Comparison of ENCODE assay signal across 8 cellular contexts in genomic region chr6:26194774-26195375, GRCh38.
DNase-seq lines count a peak whose midpoint lies in the region; ATAC-seq and TF ChIP-seq lines count a peak whose summit lies in the region.

No MANE protein-coding gene starts in this region.

- in situ Hi-C loops in GM13976 (cut with MboI; ENCODE audit: low sequenced_read_pairs, unreplicated experiment) = loop anchor here (10.0 kb wide), 1 partner anchor 140 kb away; a partner anchor contains a TSS

- H3K9me3 ChIP-seq in iPS-20b (ENCODE audit: insufficient read depth, low read depth, low read length) = no peaks in the 10 kb centered on the region
- no peaks in the 10 kb centered on the region for H3K9me3 ChIP-seq in stomach smooth muscle (ENCODE audit: control insufficient read depth in 2 of 2, low read length in 2 of 2)

- H3K27me3 ChIP-seq in iPS-20b (ENCODE audit: insufficient read depth, low read length) = no peaks in the 10 kb centered on the region
- H3K27me3 ChIP-seq in stomach smooth muscle (ENCODE audit: control insufficient read depth in 1 of 2, insufficient read depth in 2 of 2, low read length in 2 of 2) = peaks cover 0 to 7% of the 10 kb centered on the region in 2 donors

- peak overlapping the region; percentile 99 for H3K27ac Mint-ChIP-seq in activated naive CD4-positive, alpha-beta T cell treated with anti-CD3 and anti-CD28 coated beads, Interleukin-2, amount 50 U/mL, for 72 hours

- peak overlapping the region; percentile 100 for H3K9ac ChIP-seq in iPS-20b (ENCODE audit: low read depth, low read length)
- H3K9ac ChIP-seq in stomach smooth muscle (ENCODE audit: low read length in 2 of 2) = peak overlapping the region; percentile 77 to 81

- H3K4me1 ChIP-seq in iPS-20b (ENCODE audit: insufficient read depth, low read length) = no peaks in the 10 kb centered on the region
- H3K4me1 ChIP-seq in stomach smooth muscle (ENCODE audit: control insufficient read depth, insufficient read depth, low read length) = peaks cover 19% of the 10 kb centered on the region

- no peak for TF ChIP-seq CTCF in GM13976 (IDR thresholded peaks at IDR 0.05; ENCODE audit: borderline replicate concordance, control extremely low read depth, extremely low read depth, insufficient read depth, missing control alignments)

- no peak for ATAC-seq in activated naive CD4-positive, alpha-beta T cell treated with anti-CD3 and anti-CD28 coated beads, Interleukin-2, amount 50 U/mL, for 72 hours

- no peak overlapping the region for H3K27ac ChIP-seq in iPS-20b (ENCODE audit: low read length)
- peak overlapping the region; percentile 71 for H3K27ac ChIP-seq in stomach smooth muscle (ENCODE audit: low read length)

- H3K36me3 ChIP-seq in iPS-20b (ENCODE audit: insufficient read depth, low read depth, low read length) (peaks cover 4% of the 10 kb centered on the region; the same call in 1 of the 2 replicates), stomach smooth muscle (ENCODE audit: control insufficient read depth in 2 of 2, insufficient read depth in 2 of 2, low read length in 2 of 2) (no peaks in the 10 kb centered on the region)

- peak overlapping the region; percentile 95 for H3K4me3 ChIP-seq in iPS-20b (ENCODE audit: low read length)
- peak overlapping the region; percentile 83 to 84 for H3K4me3 ChIP-seq in stomach smooth muscle (ENCODE audit: low read length in 2 of 2)

- DNase-seq in NCI-H146 treated with DMSO at 0.1 percent for 48 hours (lab: John Stamatoyannopoulos, UW; ENCODE audit: unreplicated experiment) = peak; percentile 55
- no peak for DNase-seq in NCI-H146 (lab: John Stamatoyannopoulos, UW)
- DNase-seq in activated naive CD4-positive, alpha-beta T cell treated with anti-CD3 and anti-CD28 coated beads, Interleukin-2, amount 50 U/mL, for 72 hours (ENCODE audit: low spot score in 2 of 2) = no peak
- DNase-seq in EL = no peak
- no peak for DNase-seq in LoVo (ENCODE audit: low spot score)
- no peak for DNase-seq in GM13976 (ENCODE audit: low spot score)

- H3K36me3 Mint-ChIP-seq in activated naive CD4-positive, alpha-beta T cell treated with anti-CD3 and anti-CD28 coated beads, Interleukin-2, amount 50 U/mL, for 72 hours = peaks cover 10 to 29% of the 10 kb centered on the region in 2 donors

- no peaks in the 10 kb centered on the region for H3K9me3 Mint-ChIP-seq in activated naive CD4-positive, alpha-beta T cell treated with anti-CD3 and anti-CD28 coated beads, Interleukin-2, amount 50 U/mL, for 72 hours
